ENCODE assay signal across 1 cellular context in the genomic region with DNA sequence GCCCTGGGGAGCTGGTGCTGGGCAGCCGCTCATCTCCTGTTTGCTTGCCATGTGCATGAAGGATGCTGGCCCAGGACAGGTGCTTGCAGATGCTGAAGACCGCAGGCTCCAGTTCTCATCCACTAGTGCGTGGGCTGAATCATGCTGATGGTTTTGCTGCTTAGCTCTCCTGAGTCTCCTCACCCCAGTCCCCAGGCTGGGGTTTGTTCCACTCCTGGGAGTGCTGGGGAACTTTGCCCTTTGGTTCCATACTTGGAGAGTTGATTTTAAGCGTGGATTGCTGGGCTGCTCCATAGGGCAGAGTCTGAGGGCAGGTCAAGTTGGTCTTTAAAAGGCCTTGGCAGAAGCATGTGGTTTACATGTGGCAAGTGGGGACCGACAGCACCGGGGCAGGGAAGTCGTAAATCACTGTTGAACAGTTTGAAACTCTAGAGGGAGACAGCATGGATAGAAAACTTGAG.
TF ChIP-seq lines count a peak whose summit lies in the region.

No MANE protein-coding gene starts in this region.

TF ChIP-seq in HepG2, 621 proteins besides CTCF, POLR2A, EP300 and RAD21 (continued from another document and continues in another):
- TF ChIP-seq ZBTB40 (IDR thresholded peaks at IDR 0.05): no peak
- TF ChIP-seq ZBTB40 (CRISPR knock-in tag; IDR thresholded peaks at IDR 0.05): peak; percentile 71; the same call in 1 of the 2 replicates
- no peak for TF ChIP-seq ZNF776 (CRISPR knock-in tag; IDR thresholded peaks at IDR 0.05)
- no peak for TF ChIP-seq NAIF1 (CRISPR knock-in tag; IDR thresholded peaks at IDR 0.05; ENCODE audit: borderline replicate concordance)
- TF ChIP-seq ZSCAN20 (CRISPR knock-in tag; IDR thresholded peaks at IDR 0.05; ENCODE audit: borderline replicate concordance): no peak
- TF ChIP-seq ZSCAN25 (CRISPR knock-in tag; IDR thresholded peaks at IDR 0.05): peak; percentile 56; the same call in 1 of the 2 replicates
- TF ChIP-seq, protein P1, sequence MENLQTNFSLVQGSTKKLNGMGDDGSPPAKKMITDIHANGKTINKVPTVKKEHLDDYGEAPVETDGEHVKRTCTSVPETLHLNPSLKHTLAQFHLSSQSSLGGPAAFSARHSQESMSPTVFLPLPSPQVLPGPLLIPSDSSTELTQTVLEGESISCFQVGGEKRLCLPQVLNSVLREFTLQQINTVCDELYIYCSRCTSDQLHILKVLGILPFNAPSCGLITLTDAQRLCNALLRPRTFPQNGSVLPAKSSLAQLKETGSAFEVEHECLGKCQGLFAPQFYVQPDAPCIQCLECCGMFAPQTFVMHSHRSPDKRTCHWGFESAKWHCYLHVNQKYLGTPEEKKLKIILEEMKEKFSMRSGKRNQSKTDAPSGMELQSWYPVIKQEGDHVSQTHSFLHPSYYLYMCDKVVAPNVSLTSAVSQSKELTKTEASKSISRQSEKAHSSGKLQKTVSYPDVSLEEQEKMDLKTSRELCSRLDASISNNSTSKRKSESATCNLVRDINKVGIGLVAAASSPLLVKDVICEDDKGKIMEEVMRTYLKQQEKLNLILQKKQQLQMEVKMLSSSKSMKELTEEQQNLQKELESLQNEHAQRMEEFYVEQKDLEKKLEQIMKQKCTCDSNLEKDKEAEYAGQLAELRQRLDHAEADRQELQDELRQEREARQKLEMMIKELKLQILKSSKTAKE (CRISPR knock-in tag; IDR thresholded peaks at IDR 0.05; ENCODE audit: borderline replicate concordance): no peak
- no peak for TF ChIP-seq ATF3 (CRISPR knock-in tag; IDR thresholded peaks at IDR 0.05)
- TF ChIP-seq MAFK (conservative IDR thresholded peaks at IDR 0.05 in 1 of 2, IDR thresholded peaks at IDR 0.05 in 1 of 2; ENCODE audit: low read length in 2 of 2): no peak
- no peak for TF ChIP-seq HNRNPLL (IDR thresholded peaks at IDR 0.05; ENCODE audit: low read depth, low read length, poor library complexity, severe bottlenecking)
- no peak for TF ChIP-seq MTF2 (CRISPR knock-in tag; IDR thresholded peaks at IDR 0.05; ENCODE audit: borderline replicate concordance)
- no peak for TF ChIP-seq MTF1 (CRISPR knock-in tag; IDR thresholded peaks at IDR 0.05)
- no peak for TF ChIP-seq XBP1 (CRISPR knock-in tag; IDR thresholded peaks at IDR 0.05)
- no peak for TF ChIP-seq ZNF883 (CRISPR knock-in tag; IDR thresholded peaks at IDR 0.05; ENCODE audit: not compliant biosample characterization)
- no peak for TF ChIP-seq FOXJ3 (CRISPR knock-in tag; IDR thresholded peaks at IDR 0.05; ENCODE audit: borderline replicate concordance)
- TF ChIP-seq SAP130 (CRISPR knock-in tag; IDR thresholded peaks at IDR 0.05; ENCODE audit: low read depth): peak; percentile 76
- no peak for TF ChIP-seq BCL6 (CRISPR knock-in tag; IDR thresholded peaks at IDR 0.05)
- TF ChIP-seq CEBPZ (IDR thresholded peaks at IDR 0.05; ENCODE audit: low read length): no peak
- no peak for TF ChIP-seq ZNF569 (CRISPR knock-in tag; IDR thresholded peaks at IDR 0.05; ENCODE audit: borderline replicate concordance)
- no peak for TF ChIP-seq ZNF12 (CRISPR knock-in tag; IDR thresholded peaks at IDR 0.05)
- no peak for TF ChIP-seq ZNF546 (CRISPR knock-in tag; conservative IDR thresholded peaks at IDR 0.05)
- TF ChIP-seq TARDBP (CRISPR knock-in tag; IDR thresholded peaks at IDR 0.05): no peak
- TF ChIP-seq ZNF30 (CRISPR knock-in tag; IDR thresholded peaks at IDR 0.05): no peak
- no peak for TF ChIP-seq ZNF747 (CRISPR knock-in tag; IDR thresholded peaks at IDR 0.05; ENCODE audit: borderline replicate concordance)
- no peak for TF ChIP-seq KAT7 (CRISPR knock-in tag; IDR thresholded peaks at IDR 0.05; ENCODE audit: borderline replicate concordance)
- no peak for TF ChIP-seq EED (CRISPR knock-in tag; IDR thresholded peaks at IDR 0.05)
- TF ChIP-seq ISX (CRISPR knock-in tag; conservative IDR thresholded peaks at IDR 0.05): no peak
- TF ChIP-seq SNAI1 (CRISPR knock-in tag; IDR thresholded peaks at IDR 0.05; ENCODE audit: borderline replicate concordance): no peak
- TF ChIP-seq YEATS4 (CRISPR knock-in tag; IDR thresholded peaks at IDR 0.05; ENCODE audit: borderline replicate concordance): peak; percentile 73; the same call in 1 of the 2 replicates
- TF ChIP-seq ARNTL (CRISPR knock-in tag; IDR thresholded peaks at IDR 0.05): 0 out of 2 replicates have a peak, but pooled peaks have one; percentile 33
- no peak for TF ChIP-seq MYPOP (CRISPR knock-in tag; IDR thresholded peaks at IDR 0.05)
- peak; percentile 72 for TF ChIP-seq ZNF644 (CRISPR knock-in tag; IDR thresholded peaks at IDR 0.05; ENCODE audit: low read depth)
- TF ChIP-seq ZNF44 (CRISPR knock-in tag; IDR thresholded peaks at IDR 0.05): no peak
- TF ChIP-seq ZC3H4 (CRISPR knock-in tag; IDR thresholded peaks at IDR 0.05; ENCODE audit: borderline replicate concordance): no peak
- no peak for TF ChIP-seq KLF12 (CRISPR knock-in tag; IDR thresholded peaks at IDR 0.05; ENCODE audit: borderline replicate concordance)
- no peak for TF ChIP-seq ZNF572 (CRISPR knock-in tag; IDR thresholded peaks at IDR 0.05)
- 0 out of 4 replicates have a peak, but pooled peaks of 1 of the 2 experiments have one; percentile 35 for TF ChIP-seq NR2F1 (CRISPR knock-in tag; IDR thresholded peaks at IDR 0.05)
- no peak for TF ChIP-seq ZBTB4 (CRISPR knock-in tag; IDR thresholded peaks at IDR 0.05; ENCODE audit: borderline replicate concordance)
- no peak for TF ChIP-seq U2AF2 (IDR thresholded peaks at IDR 0.05; ENCODE audit: low read depth, low read length)
- 0 out of 2 replicates have a peak, but pooled peaks have one; percentile 33 for TF ChIP-seq KMT2B (CRISPR knock-in tag; IDR thresholded peaks at IDR 0.05)
- no peak for TF ChIP-seq GTF3A (CRISPR knock-in tag; conservative IDR thresholded peaks at IDR 0.05)
- TF ChIP-seq ZNF205 (CRISPR knock-in tag; IDR thresholded peaks at IDR 0.05): 0 out of 2 replicates have a peak, but pooled peaks have one; percentile 37
- no peak for TF ChIP-seq ZNF549 (CRISPR knock-in tag; IDR thresholded peaks at IDR 0.05)
